In the genomic region with DNA sequence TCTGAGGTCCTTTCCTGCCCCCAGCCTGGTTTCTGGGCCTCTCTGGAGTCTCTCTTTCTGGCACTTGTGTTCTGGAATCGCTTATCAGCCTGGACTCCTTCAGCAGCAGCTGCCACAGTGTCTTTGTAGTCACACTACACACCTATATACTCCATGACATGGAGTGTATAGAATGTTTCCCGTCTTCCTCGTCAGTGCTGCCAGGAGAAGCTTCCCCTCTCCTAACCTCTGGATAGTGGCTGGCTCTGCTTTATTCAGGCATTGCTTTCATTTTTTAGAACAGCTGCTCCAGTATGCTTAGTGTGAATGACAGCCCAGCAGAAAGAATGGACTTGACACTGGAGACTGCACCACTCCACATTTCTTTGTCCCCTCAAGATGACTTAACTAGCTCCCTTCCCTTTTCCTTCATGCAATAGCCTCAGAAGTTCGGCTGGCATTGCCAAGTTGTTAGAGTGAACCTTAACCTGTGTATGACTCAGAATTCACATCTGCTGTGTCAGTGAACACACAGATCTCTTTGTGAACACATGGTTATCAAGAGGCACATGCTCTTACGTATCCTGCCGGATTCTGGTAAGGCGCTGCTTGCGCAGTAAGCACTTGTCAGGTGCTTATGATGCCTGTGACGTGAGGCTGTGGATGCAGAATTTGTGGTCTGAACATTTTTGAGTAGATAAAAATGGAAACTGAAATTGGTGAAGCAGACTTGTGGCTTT, we compare ENCODE assay signal across 8 cellular contexts.
DNase-seq lines count a peak whose midpoint lies in the region; ATAC-seq, FAIRE-seq and TF ChIP-seq lines count a peak whose summit lies in the region.

No MANE protein-coding gene starts in this region.

- TF ChIP-seq CTCF in fibroblast of pulmonary artery (IDR thresholded peaks at IDR 0.05; ENCODE audit: low read length, missing control alignments), result no peak

- FAIRE-seq in RCC 7860 (lab: Jason Lieb, UNC), result peak; percentile 67

- no peak overlapping the region for H3K4me3 ChIP-seq in fibroblast of pulmonary artery (replicated peaks; ENCODE audit: low read depth, low read length)

- ATAC-seq in sciatic nerve (peak; percentile 86), GM18517 (IDR thresholded peaks at IDR 0.05; ENCODE audit: unreplicated experiment) (no peak)

- intact Hi-C loops in sciatic nerve (cut with DNase I), result loop anchor here (5.0 kb wide), 1 partner anchor 76 kb away; a partner anchor contains a TSS

- peak; percentile 88 for DNase-seq in H4 (ENCODE audit: low spot score)
- DNase-seq in RCC 7860 (ENCODE audit: low spot score), result peak; percentile 58
- peak; percentile 90 for DNase-seq in fibroblast of pulmonary artery (ENCODE audit: low read depth)
- no peak for DNase-seq in sciatic nerve (ENCODE audit: low spot score)
- DNase-seq in NCI-H187 treated with DMSO at 0.1 percent for 48 hours (lab: John Stamatoyannopoulos, UW), result no peak
- DNase-seq in NCI-H128 (lab: John Stamatoyannopoulos, UW; ENCODE audit: unreplicated experiment), result no peak
- DNase-seq in OCI-M2 (lab: John Stamatoyannopoulos, UW; ENCODE audit: unreplicated experiment), result no peak

Comparison
In these comparisons a context has a peak if more than half of its experiments do, and no peak if none do; other contexts are left out.
1. DNase-seq: peak in H4 (single experiment), RCC 7860 (single experiment) and fibroblast of pulmonary artery (single experiment); none in sciatic nerve (single experiment), NCI-H187 treated with DMSO at 0.1 percent for 48 hours (single experiment), NCI-H128 (single experiment) and OCI-M2 (single experiment).